24 cellular contexts compared by ENCODE assay signal in the genomic region with DNA sequence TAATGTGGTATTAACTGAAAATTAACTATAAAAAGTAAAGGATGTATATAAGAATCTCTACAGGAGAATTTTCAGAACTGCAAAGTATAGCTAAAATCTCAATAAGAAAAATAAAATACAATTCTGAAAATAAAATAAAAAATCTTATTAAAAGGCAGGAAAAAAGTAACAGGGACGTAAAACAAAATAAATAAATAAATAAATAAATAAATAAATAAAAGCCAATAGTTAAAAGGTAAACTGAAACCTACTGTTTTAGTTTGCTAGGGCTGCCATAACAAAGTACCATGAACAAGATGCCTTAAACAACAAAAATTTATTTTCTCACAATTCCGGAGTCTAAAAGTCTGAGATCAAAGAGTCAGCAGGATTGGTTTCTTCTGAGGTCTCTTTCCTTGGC.
DNase-seq lines count a peak whose midpoint lies in the region; ATAC-seq, FAIRE-seq and TF ChIP-seq lines count a peak whose summit lies in the region.
"Had no signal": no experiment of that assay in that cellular context is flagged by ENCODE, and none has a peak within 500 bp of the region (broad histone marks: within the 10 kb centered on the region; RNA-seq: fewer than 3 reads in every experiment).

No MANE protein-coding gene starts in this region.

- DNase-seq in A549 (ENCODE audit: low read depth in 1 of 2, low spot score in 1 of 2) (no peak), kidney (no peak), NCI-H748 treated with DMSO at 0.1 percent for 48 hours (lab: John Stamatoyannopoulos, UW) (no peak)
- no peak for DNase-seq in stimulated activated CD8-positive, alpha-beta memory T cell treated with anti-CD3 and anti-CD28 coated beads, Interleukin-4, amount 100 ng/mL, for 48 hours
- DNase-seq: ACHN; BE2C; C1 segment of cervical spinal cord; CD4-positive, alpha-beta memory T cell; CD4-positive, CD25-positive, alpha-beta regulatory T cell; CD8-positive, alpha-beta memory T cell; COR-L47; DMS 273 treated with DMSO at 0.1 percent for 48 hours; DMS153; DMS53; DMS79; DND-41; EL; GDM1 had no signal

- H3K4me1 ChIP-seq in A549 (no peaks in the 10 kb centered on the region), kidney (ENCODE audit: control insufficient read depth in 1 of 2, insufficient read depth in 1 of 2, low read depth in 1 of 2, low read length in 2 of 2) (no peaks in the 10 kb centered on the region)
- H3K4me1 ChIP-seq: BE2C, BLaER1 had no signal

- TF ChIP-seq CTCF in A549 (IDR thresholded peaks at IDR 0.05), result no peak
- TF ChIP-seq CTCF in kidney (IDR thresholded peaks at IDR 0.05; ENCODE audit: borderline replicate concordance, extremely low read depth, insufficient read depth), result no peak

- POLR2A ChIA-PET in A549 (lab: Yijun Ruan, JAX), result no interaction called here

- TF ChIP-seq POLR2A in A549 (IDR thresholded peaks at IDR 0.05; ENCODE audit: low read length), result no peak

- H3K4me3 ChIP-seq in A549 (no peak overlapping the region), kidney (ENCODE audit: low read length in 2 of 2) (no peak overlapping the region)
- H3K4me3 ChIP-seq: BLaER1, GM12878 had no signal

- no peak overlapping the region for H3K4me2 ChIP-seq in A549
- H3K4me2 ChIP-seq: BLaER1 had no signal

- no peak for ATAC-seq in A549
- ATAC-seq: GM12878 had no signal

- H3K9me3 ChIP-seq in A549 (peaks cover 5% of the 10 kb centered on the region; the same call in 1 of the 3 replicates), kidney (ENCODE audit: control insufficient read depth in 1 of 2, low read length in 2 of 2) (no peaks in the 10 kb centered on the region)
- H3K9me3 ChIP-seq: BE2C had no signal

- no peaks in the 10 kb centered on the region for H3K36me3 ChIP-seq in kidney (ENCODE audit: control insufficient read depth in 1 of 2, insufficient read depth in 2 of 2, low read length in 2 of 2)
- H3K36me3 ChIP-seq: BE2C, BLaER1 had no signal

- H3K27ac ChIP-seq in A549, result no peak overlapping the region
- no peak overlapping the region for H3K27ac ChIP-seq in kidney (ENCODE audit: low read depth in 2 of 2, low read length in 2 of 2)
- H3K27ac ChIP-seq: 22Rv1, BLaER1 had no signal

- no peak for TF ChIP-seq RAD21 in A549 (conservative IDR thresholded peaks at IDR 0.05 in 1 of 2, IDR thresholded peaks at IDR 0.05 in 1 of 2)

- FAIRE-seq in A549 (lab: Jason Lieb, UNC) (no peak), colon (lab: Jason Lieb, UNC) (peak; percentile 41), kidney (lab: Jason Lieb, UNC) (peak; percentile 92)
- FAIRE-seq: GM12878, GM12892, GM18507 had no signal

- no peak for TF ChIP-seq EP300 in A549 (IDR thresholded peaks at IDR 0.05)

- WGBS in A549 (ENCODE audit: missing lambda C conversion rate), result 95% methylated on average over 2 of the region's 2 CpGs

- H3K9ac ChIP-seq in kidney (ENCODE audit: low read length in 2 of 2), result no peak overlapping the region
- H3K9ac ChIP-seq: BLaER1 had no signal

- intact Hi-C loops in kidney (cut with DNase I), result no loop called here

- CTCF ChIA-PET in A549 (lab: Yijun Ruan, JAX), result no interaction called here

TF ChIP-seq in A549, 52 proteins besides CTCF, POLR2A, EP300 and RAD21:
- TF ChIP-seq ZC3H11A (IDR thresholded peaks at IDR 0.05) (peak; percentile 32), CHD2 (IDR thresholded peaks at IDR 0.05; ENCODE audit: low read length, partially characterized antibody) (no peak)
